Comparison of ENCODE assay signal across 8 cellular contexts in the genomic region with DNA sequence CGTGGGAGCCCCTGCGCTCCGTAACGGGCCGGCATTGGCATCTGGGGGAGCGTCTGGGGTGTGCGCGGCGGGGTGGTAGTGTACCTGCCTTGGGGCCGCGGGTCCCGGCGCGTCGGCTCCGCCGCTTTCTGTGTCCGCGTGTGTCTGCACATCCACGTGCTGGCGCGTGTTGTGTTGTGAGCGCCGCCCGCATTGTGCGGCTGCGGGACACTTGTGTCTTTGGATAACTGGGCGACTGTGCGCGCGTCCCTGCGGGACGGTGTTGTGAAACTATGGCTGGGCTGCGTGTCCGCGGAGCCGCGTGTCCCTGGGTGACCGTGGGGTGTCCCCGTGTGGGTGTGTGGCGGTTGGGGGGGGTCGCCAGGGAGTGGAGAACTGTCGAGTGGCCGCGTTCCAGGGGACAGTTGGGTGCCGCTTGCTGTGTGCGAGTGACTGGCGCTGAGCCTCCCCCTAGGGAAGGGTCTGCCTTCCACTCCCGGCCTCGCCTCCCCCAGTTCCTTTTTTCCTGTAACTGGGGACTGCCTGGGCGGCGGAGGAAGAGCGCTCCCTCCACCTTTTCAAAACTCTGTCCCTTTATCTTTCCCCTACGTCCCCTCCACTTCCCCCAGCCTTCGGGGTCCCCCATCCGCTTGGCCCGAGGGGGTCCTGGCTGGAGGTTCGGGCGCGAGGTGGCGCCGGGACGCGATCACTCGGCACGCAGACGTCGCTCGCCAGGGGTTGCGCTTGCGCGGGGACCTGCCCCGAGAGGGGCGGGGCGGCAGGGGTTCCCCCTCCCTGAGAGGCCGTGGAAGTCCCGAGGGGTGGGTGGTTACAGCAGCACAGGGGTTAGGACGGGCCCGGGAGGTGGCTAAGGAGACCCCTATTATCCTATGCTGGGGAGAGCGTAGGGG. TPM values are rescaled to one million over a fixed set of nuclear protein-coding genes. Genes with fewer than 3 reads are reported as not detected.
A peak's percentile ranks its signal among the peaks of the same experiment; 100 is the strongest.
DNase-seq lines count a peak whose midpoint lies in the region; ATAC-seq and TF ChIP-seq lines count a peak whose summit lies in the region.

No MANE protein-coding gene starts in this region.

- H4K20me1 ChIP-seq in OCI-LY3 (ENCODE audit: insufficient read depth, low read length), result 0 out of 2 replicates have a peak, but pooled peaks cover 7% of the 10 kb centered on the region

- no peak overlapping the region for H3K27ac Mint-ChIP-seq in osteocyte (ENCODE audit: unreplicated experiment)

- peaks cover 29% of the 10 kb centered on the region for H3K4me1 Mint-ChIP-seq in osteocyte (ENCODE audit: unreplicated experiment)

- DNase-seq in NCI-H1417 (lab: John Stamatoyannopoulos, UW) (peak; percentile 21 to 56 (median 53)), NCI-H1417 treated with DMSO at 0.1 percent for 48 hours (lab: John Stamatoyannopoulos, UW) (no peak), foreskin keratinocyte (no peak), osteocyte (ENCODE audit: extremely low spot score, unreplicated experiment) (no peak), thyroid gland (peak; percentile 67 to 71)
- peak; percentile 74 for DNase-seq in activated T-helper 9 cell treated with anti-CD3 and anti-CD28 coated beads, Interleukin-2, amount 50 U/mL, for 16 hours (ENCODE audit: low read depth)

- no peaks in the 10 kb centered on the region for H3K9me3 Mint-ChIP-seq in osteocyte (ENCODE audit: unreplicated experiment)

- H3K79me2 ChIP-seq in OCI-LY3 (ENCODE audit: low read length), result peaks cover 45% of the 10 kb centered on the region

- peak overlapping the region; percentile 87 for H3K4me3 ChIP-seq in OCI-LY3 (ENCODE audit: low read length)
- H3K4me3 ChIP-seq in thyroid gland (replicated peaks in 1 of 3), result peak overlapping the region; percentile 69 to 91 (median 70)

- no peaks in the 10 kb centered on the region for H3K27me3 Mint-ChIP-seq in osteocyte (ENCODE audit: unreplicated experiment)

- TF ChIP-seq CTCF in OCI-LY3 (IDR thresholded peaks at IDR 0.05; ENCODE audit: low read depth, low read length), result peak; percentile 45
- peak; percentile 25 for TF ChIP-seq CTCF in foreskin keratinocyte (conservative IDR thresholded peaks at IDR 0.05)
- peak; percentile 8 for TF ChIP-seq CTCF in osteocyte (IDR thresholded peaks at IDR 0.05)
- TF ChIP-seq CTCF in thyroid gland (IDR thresholded peaks at IDR 0.05), result peak in 2 of 6 experiments; percentile 15 to 27

- H3K4me3 Mint-ChIP-seq in osteocyte (ENCODE audit: unreplicated experiment), result peak overlapping the region; percentile 84

- H3K9ac ChIP-seq in OCI-LY3 (ENCODE audit: low read length), result peak overlapping the region; percentile 85

- intact Hi-C loops in thyroid gland (cut with DNase I), result no loop called here

- H3K36me3 Mint-ChIP-seq in osteocyte (ENCODE audit: unreplicated experiment), result no peaks in the 10 kb centered on the region

- 0 to 1% methylated on average over 19 to 58 of the region's 80 CpGs for WGBS in thyroid gland, 2 donors

- H3K27ac ChIP-seq in OCI-LY3 (ENCODE audit: low read length) (peak overlapping the region; percentile 50), foreskin keratinocyte (no peak overlapping the region), thyroid gland (peak overlapping the region; percentile 40 to 86 (median 82))

- peak overlapping the region; percentile 96 for H3K4me2 ChIP-seq in OCI-LY3 (ENCODE audit: low read length)

- ATAC-seq in foreskin keratinocyte, result no peak
- ATAC-seq in GM18520 (IDR thresholded peaks at IDR 0.05; ENCODE audit: unreplicated experiment), result no peak

- H3K9me3 ChIP-seq in OCI-LY3 (ENCODE audit: insufficient read depth, low read length) (no peaks in the 10 kb centered on the region), thyroid gland (no peaks in the 10 kb centered on the region)

- H2AFZ ChIP-seq in OCI-LY3 (ENCODE audit: low read depth, low read length), result peak overlapping the region; percentile 27; the same call in 1 of the 2 replicates

- peaks cover 29% of the 10 kb centered on the region for H3K4me1 ChIP-seq in OCI-LY3 (ENCODE audit: low read length)
- H3K4me1 ChIP-seq in foreskin keratinocyte, result no peaks in the 10 kb centered on the region
- H3K4me1 ChIP-seq in thyroid gland, result peaks cover 18 to 35% of the 10 kb centered on the region in 2 donors

- H3K27me3 ChIP-seq in OCI-LY3 (ENCODE audit: low read depth, low read length) (peaks cover 17% of the 10 kb centered on the region), foreskin keratinocyte (peaks cover 21% of the 10 kb centered on the region), thyroid gland (no peaks in the 10 kb centered on the region)

- peak; percentile 33 to 67 for TF ChIP-seq POLR2A in thyroid gland (IDR thresholded peaks at IDR 0.05)

- H3K36me3 ChIP-seq in OCI-LY3 (replicated peaks; ENCODE audit: low read depth, low read length), result no peaks in the 10 kb centered on the region
- H3K36me3 ChIP-seq in thyroid gland, result no peaks in the 10 kb centered on the region

RNA-seq across cellular contexts. Expression of a gene that starts 5.6 kb away (rescaled TPM):
- total RNA-seq in foreskin keratinocyte, result 43.6 and 45.1 TPM in 2 replicates
- 17.7 and 20.3 TPM in 2 replicates for polyA plus RNA-seq in foreskin keratinocyte
- 61.4 and 63.8 TPM in 2 replicates for total RNA-seq in osteocyte
- total RNA-seq in thyroid gland, result 100 to 1,000 TPM in 3 of 4 donors, 10 to 100 TPM in 1; 76.2 to 183 (median 132) TPM

Comparison
In these comparisons a context has a peak if more than half of its experiments do, and no peak if none do; other contexts are left out.
1. DNase-seq: peak in NCI-H1417 (3 of 3), activated T-helper 9 cell treated with anti-CD3 and anti-CD28 coated beads, Interleukin-2, amount 50 U/mL, for 16 hours (single experiment) and thyroid gland (2 of 2); none in NCI-H1417 treated with DMSO at 0.1 percent for 48 hours (single experiment), foreskin keratinocyte (0 of 2) and osteocyte (single experiment).